ENCODE assay signal across 18 cellular contexts in genomic region chr1:103362348-103363007, GRCh38.
A peak's percentile ranks its signal among the peaks of the same experiment; 100 is the strongest.
DNase-seq lines count a peak whose midpoint lies in the region; ATAC-seq and TF ChIP-seq lines count a peak whose summit lies in the region.
"Had no signal": no experiment of that assay in that cellular context is flagged by ENCODE, and none has a peak within 500 bp of the region (broad histone marks: within the 10 kb centered on the region; RNA-seq: fewer than 3 reads in every experiment).

No MANE protein-coding gene starts in this region.

- CTCF ChIA-PET in PC-9 (lab: Charles Lee) = interaction anchor here (0.6 kb wide), 1 partner anchor 223 kb away, joined by 3 read pairs; no protein-coding TSS in a partner anchor

- H3K9me2 ChIP-seq in PC-9 (ENCODE audit: insufficient read depth) = no peaks in the 10 kb centered on the region

- no peaks in the 10 kb centered on the region for H3K4me1 ChIP-seq in PC-9 (replicated peaks; ENCODE audit: insufficient read depth)
- H3K4me1 ChIP-seq: A549 had no signal

- no peak overlapping the region for H3K27ac Mint-ChIP-seq in activated naive CD4-positive, alpha-beta T cell treated with anti-CD3 and anti-CD28 coated beads, Interleukin-2, amount 50 U/mL, for 72 hours
- no peak overlapping the region for H3K27ac Mint-ChIP-seq in activated naive CD8-positive, alpha-beta T cell treated with anti-CD3 and anti-CD28 coated beads, Interleukin-2, amount 50 U/mL, for 24 hours
- no peak overlapping the region for H3K27ac Mint-ChIP-seq in stimulated activated effector memory CD8-positive, alpha-beta T cell treated with anti-CD3 and anti-CD28 coated beads, Interleukin-12 subunit alpha, Interleukin-12 subunit beta, amount 100 ng/mL, for 72 hours
- H3K27ac Mint-ChIP-seq: B cell, CD14-positive monocyte had no signal

- H3K27ac ChIP-seq in PC-9 = no peak overlapping the region
- H3K27ac ChIP-seq: A549 had no signal

- 0 out of 2 replicates have a peak, but pooled peaks cover 5% of the 10 kb centered on the region for H3F3A ChIP-seq in PC-9 (ENCODE audit: insufficient read depth, low read depth)

- peak; percentile 70 to 72 for ATAC-seq in activated naive CD4-positive, alpha-beta T cell treated with anti-CD3 and anti-CD28 coated beads, Interleukin-2, amount 50 U/mL, for 72 hours
- peak; percentile 20 for ATAC-seq in activated naive CD8-positive, alpha-beta T cell treated with anti-CD3 and anti-CD28 coated beads, Interleukin-2, amount 50 U/mL, for 24 hours
- ATAC-seq in stimulated activated effector memory CD8-positive, alpha-beta T cell treated with anti-CD3 and anti-CD28 coated beads, Interleukin-12 subunit alpha, Interleukin-12 subunit beta, amount 100 ng/mL, for 72 hours = peak; percentile 70
- ATAC-seq: A549, Right ventricle myocardium inferior had no signal

- no peak overlapping the region for H3K4me3 ChIP-seq in PC-9
- H3K4me3 ChIP-seq: A549 had no signal

- DNase-seq in activated naive CD4-positive, alpha-beta T cell treated with anti-CD3 and anti-CD28 coated beads, Interleukin-2, amount 50 U/mL, for 72 hours (ENCODE audit: low spot score in 2 of 2) = no peak
- no peak for DNase-seq in activated naive CD4-positive, alpha-beta T cell treated with Interleukin-2 at 50 U/mL for 16 hours
- no peak for DNase-seq in PC-9
- no peak for DNase-seq in activated naive CD8-positive, alpha-beta T cell treated with anti-CD3 and anti-CD28 coated beads, Interleukin-2, amount 50 U/mL, for 24 hours
- DNase-seq in stimulated activated effector memory CD8-positive, alpha-beta T cell treated with anti-CD3 and anti-CD28 coated beads, Interleukin-12 subunit alpha, Interleukin-12 subunit beta, amount 100 ng/mL, for 72 hours (ENCODE audit: low spot score in 2 of 2) = peak in 1 of 2 donors; percentile 49
- no peak for DNase-seq in posterior vena cava (ENCODE audit: low spot score)
- no peak for DNase-seq in NOMO-1 treated with dmso at 0.1 percent for 144 hours (lab: John Stamatoyannopoulos, UW; ENCODE audit: unreplicated experiment)
- DNase-seq: KG1, MV-4-11, NCI-H1105 treated with DMSO at 0.1 percent for 48 hours, NCI-H2029 treated with DMSO at 0.1 percent for 48 hours, NCI-H226, NCI-H510A treated with DMSO at 0.1 percent for 48 hours, NCI-H82 had no signal

- H3K27me3 Mint-ChIP-seq in activated naive CD8-positive, alpha-beta T cell treated with anti-CD3 and anti-CD28 coated beads, Interleukin-2, amount 50 U/mL, for 24 hours = no peaks in the 10 kb centered on the region
- H3K27me3 Mint-ChIP-seq: B cell had no signal

- peak overlapping the region; percentile 12; the same call in 1 of the 2 replicates for H2AFZ ChIP-seq in PC-9

- no peak overlapping the region for H3K4me3 Mint-ChIP-seq in activated naive CD8-positive, alpha-beta T cell treated with anti-CD3 and anti-CD28 coated beads, Interleukin-2, amount 50 U/mL, for 24 hours
- no peak overlapping the region for H3K4me3 Mint-ChIP-seq in stimulated activated effector memory CD8-positive, alpha-beta T cell treated with anti-CD3 and anti-CD28 coated beads, Interleukin-12 subunit alpha, Interleukin-12 subunit beta, amount 100 ng/mL, for 72 hours
- H3K4me3 Mint-ChIP-seq: B cell, CD14-positive monocyte had no signal

- H3K9me3 ChIP-seq in PC-9 (ENCODE audit: insufficient read depth, low read depth) = no peaks in the 10 kb centered on the region
- H3K9me3 ChIP-seq: A549 had no signal

- H3K4me2 ChIP-seq in PC-9 = no peak overlapping the region
- H3K4me2 ChIP-seq: A549 had no signal

- BruUV-seq in PC-9 (replicated peaks; lab: Mats Ljungman, UMichigan) = no TSS peak

- no peaks in the 10 kb centered on the region for H3K27me3 ChIP-seq in PC-9 (ENCODE audit: insufficient read depth, low read depth)

- H3K9me3 Mint-ChIP-seq in activated naive CD4-positive, alpha-beta T cell treated with anti-CD3 and anti-CD28 coated beads, Interleukin-2, amount 50 U/mL, for 72 hours = no peaks in the 10 kb centered on the region
- H3K9me3 Mint-ChIP-seq in activated naive CD8-positive, alpha-beta T cell treated with anti-CD3 and anti-CD28 coated beads, Interleukin-2, amount 50 U/mL, for 24 hours = no peaks in the 10 kb centered on the region
- H3K9me3 Mint-ChIP-seq in stimulated activated effector memory CD8-positive, alpha-beta T cell treated with anti-CD3 and anti-CD28 coated beads, Interleukin-12 subunit alpha, Interleukin-12 subunit beta, amount 100 ng/mL, for 72 hours = no peaks in the 10 kb centered on the region

- no peaks in the 10 kb centered on the region for H3K36me3 Mint-ChIP-seq in activated naive CD4-positive, alpha-beta T cell treated with anti-CD3 and anti-CD28 coated beads, Interleukin-2, amount 50 U/mL, for 72 hours
- H3K36me3 Mint-ChIP-seq in activated naive CD8-positive, alpha-beta T cell treated with anti-CD3 and anti-CD28 coated beads, Interleukin-2, amount 50 U/mL, for 24 hours (ENCODE audit: low read depth) = no peaks in the 10 kb centered on the region
- no peaks in the 10 kb centered on the region for H3K36me3 Mint-ChIP-seq in stimulated activated effector memory CD8-positive, alpha-beta T cell treated with anti-CD3 and anti-CD28 coated beads, Interleukin-12 subunit alpha, Interleukin-12 subunit beta, amount 100 ng/mL, for 72 hours
- H3K36me3 Mint-ChIP-seq: CD14-positive monocyte had no signal

- H4K20me1 ChIP-seq in PC-9 (ENCODE audit: insufficient read depth) = no peaks in the 10 kb centered on the region

- no peaks in the 10 kb centered on the region for H3K79me2 ChIP-seq in PC-9 (ENCODE audit: low read depth)

- H3K36me3 ChIP-seq in PC-9 (ENCODE audit: low read depth) = no peaks in the 10 kb centered on the region

- intact Hi-C loops in PC-9 (cut with micrococcal nuclease; ENCODE audit: unreplicated experiment) (no loop called here), posterior vena cava (cut with DNase I) (no loop called here)

- H3K4me1 Mint-ChIP-seq in activated naive CD8-positive, alpha-beta T cell treated with anti-CD3 and anti-CD28 coated beads, Interleukin-2, amount 50 U/mL, for 24 hours = no peaks in the 10 kb centered on the region
- no peaks in the 10 kb centered on the region for H3K4me1 Mint-ChIP-seq in stimulated activated effector memory CD8-positive, alpha-beta T cell treated with anti-CD3 and anti-CD28 coated beads, Interleukin-12 subunit alpha, Interleukin-12 subunit beta, amount 100 ng/mL, for 72 hours
- H3K4me1 Mint-ChIP-seq: B cell, CD14-positive monocyte had no signal

- POLR2A ChIA-PET in PC-9 (lab: Charles Lee; ENCODE audit: unreplicated experiment) = no interaction called here

- TF ChIP-seq CTCF in PC-9 (conservative IDR thresholded peaks at IDR 0.05) = no peak

Comparison
In these comparisons a context has a peak if more than half of its experiments do, and no peak if none do; other contexts are left out.
1. ATAC-seq: peak in every context shown above with its lines; median percentile 71 in activated naive CD4-positive, alpha-beta T cell treated with anti-CD3 and anti-CD28 coated beads, Interleukin-2, amount 50 U/mL, for 72 hours; 70 in stimulated activated effector memory CD8-positive, alpha-beta T cell treated with anti-CD3 and anti-CD28 coated beads, Interleukin-12 subunit alpha, Interleukin-12 subunit beta, amount 100 ng/mL, for 72 hours; 20 in activated naive CD8-positive, alpha-beta T cell treated with anti-CD3 and anti-CD28 coated beads, Interleukin-2, amount 50 U/mL, for 24 hours.